ENCODE assay signal across 1 cellular context in the genomic region with DNA sequence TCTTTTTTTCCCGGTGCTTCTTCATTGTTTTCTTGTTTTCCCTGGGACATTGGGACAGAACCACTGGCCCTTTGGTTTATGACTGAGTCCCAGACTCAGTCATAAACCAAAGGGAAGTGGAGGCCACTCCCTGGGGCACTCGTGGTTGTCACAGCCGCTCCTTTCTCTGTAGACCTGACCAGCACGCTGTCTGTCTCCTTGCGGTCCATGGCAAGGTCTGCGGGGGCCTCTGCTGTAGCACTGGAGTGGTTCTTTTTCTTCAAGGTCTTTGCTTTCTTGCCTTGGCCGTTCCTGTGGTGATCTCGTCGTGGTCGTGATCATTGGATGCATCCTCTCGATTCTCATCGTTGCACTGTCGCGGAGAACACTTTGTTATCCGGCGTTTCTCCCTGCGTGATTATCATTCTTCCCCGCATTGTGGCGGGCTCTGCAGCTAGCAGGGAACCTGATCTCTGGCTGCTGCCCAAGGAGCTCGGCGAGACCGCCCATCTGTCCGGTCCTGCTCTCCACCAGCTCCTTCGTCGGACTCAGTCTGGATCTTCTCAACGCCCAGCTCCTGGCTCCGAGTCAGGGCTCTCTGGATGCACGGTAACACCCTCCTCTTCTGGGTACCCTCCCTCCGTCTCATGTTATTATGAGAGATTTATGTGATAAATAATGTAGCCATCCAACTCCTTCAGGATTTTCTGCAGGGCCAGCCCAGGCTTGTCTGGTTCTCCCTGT.
TF ChIP-seq lines count a peak whose summit lies in the region.

No MANE protein-coding gene starts in this region.

TF ChIP-seq in K562, 482 proteins besides CTCF, POLR2A, EP300 and RAD21:
- TF ChIP-seq, protein P1, sequence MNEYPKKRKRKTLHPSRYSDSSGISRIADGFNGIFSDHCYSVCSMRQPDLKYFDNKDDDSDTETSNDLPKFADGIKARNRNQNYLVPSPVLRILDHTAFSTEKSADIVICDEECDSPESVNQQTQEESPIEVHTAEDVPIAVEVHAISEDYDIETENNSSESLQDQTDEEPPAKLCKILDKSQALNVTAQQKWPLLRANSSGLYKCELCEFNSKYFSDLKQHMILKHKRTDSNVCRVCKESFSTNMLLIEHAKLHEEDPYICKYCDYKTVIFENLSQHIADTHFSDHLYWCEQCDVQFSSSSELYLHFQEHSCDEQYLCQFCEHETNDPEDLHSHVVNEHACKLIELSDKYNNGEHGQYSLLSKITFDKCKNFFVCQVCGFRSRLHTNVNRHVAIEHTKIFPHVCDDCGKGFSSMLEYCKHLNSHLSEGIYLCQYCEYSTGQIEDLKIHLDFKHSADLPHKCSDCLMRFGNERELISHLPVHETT (CRISPR knock-in tag; conservative IDR thresholded peaks at IDR 0.05 in 1 of 2, IDR thresholded peaks at IDR 0.05 in 1 of 2) = no peak
- TF ChIP-seq ZBTB17 (CRISPR knock-in tag; IDR thresholded peaks at IDR 0.05) = no peak
- no peak for TF ChIP-seq ZNF584 (CRISPR knock-in tag; IDR thresholded peaks at IDR 0.05; ENCODE audit: low read depth)
- TF ChIP-seq TCF3 (CRISPR knock-in tag; IDR thresholded peaks at IDR 0.05) = no peak
- TF ChIP-seq ELF1 (tag; IDR thresholded peaks at IDR 0.05) = no peak
- no peak for TF ChIP-seq NFYB (IDR thresholded peaks at IDR 0.05; ENCODE audit: extremely low read depth, insufficient read length)
- TF ChIP-seq LCOR (CRISPR knock-in tag; IDR thresholded peaks at IDR 0.05) = no peak
- no peak for TF ChIP-seq RFX1 (IDR thresholded peaks at IDR 0.05)
- TF ChIP-seq HMG20A (CRISPR knock-in tag; conservative IDR thresholded peaks at IDR 0.05) = no peak
- TF ChIP-seq ZNF780A (CRISPR knock-in tag; IDR thresholded peaks at IDR 0.05) = no peak
- no peak for TF ChIP-seq POLR2H (tag; IDR thresholded peaks at IDR 0.05; ENCODE audit: low read depth)
- TF ChIP-seq MCM5 (IDR thresholded peaks at IDR 0.05; ENCODE audit: low read depth) = no peak
- no peak for TF ChIP-seq DIDO1 (tag; IDR thresholded peaks at IDR 0.05; ENCODE audit: low read depth)
- no peak for TF ChIP-seq KLF16 (IDR thresholded peaks at IDR 0.05)
